2 cellular contexts compared by ENCODE assay signal in the genomic region with DNA sequence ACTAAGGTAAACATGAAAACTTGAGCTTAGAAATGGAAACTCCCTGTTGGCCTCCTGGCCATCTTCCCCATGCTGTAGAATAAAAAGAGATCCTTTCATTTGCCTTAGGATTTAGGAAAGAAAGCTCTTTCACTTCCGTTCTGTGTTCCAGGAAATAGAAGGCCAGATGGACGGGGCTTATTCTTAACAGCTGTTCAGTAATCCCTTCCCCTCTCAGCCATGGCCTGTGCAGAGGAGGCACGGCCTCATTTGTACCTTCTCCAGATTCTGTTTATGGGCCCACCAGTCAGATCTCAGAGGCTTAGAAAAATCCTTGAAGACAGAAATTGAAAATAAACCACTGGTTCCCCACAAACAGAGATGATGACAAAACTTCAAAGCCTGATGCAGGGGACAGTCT.
TF ChIP-seq lines count a peak whose summit lies in the region.

No MANE protein-coding gene starts in this region.

TF ChIP-seq in GM23338, 12 proteins besides CTCF, POLR2A, EP300 and RAD21 (continued from another document):
- TF ChIP-seq, protein P1, sequence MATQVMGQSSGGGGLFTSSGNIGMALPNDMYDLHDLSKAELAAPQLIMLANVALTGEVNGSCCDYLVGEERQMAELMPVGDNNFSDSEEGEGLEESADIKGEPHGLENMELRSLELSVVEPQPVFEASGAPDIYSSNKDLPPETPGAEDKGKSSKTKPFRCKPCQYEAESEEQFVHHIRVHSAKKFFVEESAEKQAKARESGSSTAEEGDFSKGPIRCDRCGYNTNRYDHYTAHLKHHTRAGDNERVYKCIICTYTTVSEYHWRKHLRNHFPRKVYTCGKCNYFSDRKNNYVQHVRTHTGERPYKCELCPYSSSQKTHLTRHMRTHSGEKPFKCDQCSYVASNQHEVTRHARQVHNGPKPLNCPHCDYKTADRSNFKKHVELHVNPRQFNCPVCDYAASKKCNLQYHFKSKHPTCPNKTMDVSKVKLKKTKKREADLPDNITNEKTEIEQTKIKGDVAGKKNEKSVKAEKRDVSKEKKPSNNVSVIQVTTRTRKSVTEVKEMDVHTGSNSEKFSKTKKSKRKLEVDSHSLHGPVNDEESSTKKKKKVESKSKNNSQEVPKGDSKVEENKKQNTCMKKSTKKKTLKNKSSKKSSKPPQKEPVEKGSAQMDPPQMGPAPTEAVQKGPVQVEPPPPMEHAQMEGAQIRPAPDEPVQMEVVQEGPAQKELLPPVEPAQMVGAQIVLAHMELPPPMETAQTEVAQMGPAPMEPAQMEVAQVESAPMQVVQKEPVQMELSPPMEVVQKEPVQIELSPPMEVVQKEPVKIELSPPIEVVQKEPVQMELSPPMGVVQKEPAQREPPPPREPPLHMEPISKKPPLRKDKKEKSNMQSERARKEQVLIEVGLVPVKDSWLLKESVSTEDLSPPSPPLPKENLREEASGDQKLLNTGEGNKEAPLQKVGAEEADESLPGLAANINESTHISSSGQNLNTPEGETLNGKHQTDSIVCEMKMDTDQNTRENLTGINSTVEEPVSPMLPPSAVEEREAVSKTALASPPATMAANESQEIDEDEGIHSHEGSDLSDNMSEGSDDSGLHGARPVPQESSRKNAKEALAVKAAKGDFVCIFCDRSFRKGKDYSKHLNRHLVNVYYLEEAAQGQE (IDR thresholded peaks at IDR 0.05; ENCODE audit: unreplicated experiment), result no peak
- no peak for TF ChIP-seq ZNF114 (CRISPR knock-in tag; IDR thresholded peaks at IDR 0.05)
- TF ChIP-seq, protein P2, sequence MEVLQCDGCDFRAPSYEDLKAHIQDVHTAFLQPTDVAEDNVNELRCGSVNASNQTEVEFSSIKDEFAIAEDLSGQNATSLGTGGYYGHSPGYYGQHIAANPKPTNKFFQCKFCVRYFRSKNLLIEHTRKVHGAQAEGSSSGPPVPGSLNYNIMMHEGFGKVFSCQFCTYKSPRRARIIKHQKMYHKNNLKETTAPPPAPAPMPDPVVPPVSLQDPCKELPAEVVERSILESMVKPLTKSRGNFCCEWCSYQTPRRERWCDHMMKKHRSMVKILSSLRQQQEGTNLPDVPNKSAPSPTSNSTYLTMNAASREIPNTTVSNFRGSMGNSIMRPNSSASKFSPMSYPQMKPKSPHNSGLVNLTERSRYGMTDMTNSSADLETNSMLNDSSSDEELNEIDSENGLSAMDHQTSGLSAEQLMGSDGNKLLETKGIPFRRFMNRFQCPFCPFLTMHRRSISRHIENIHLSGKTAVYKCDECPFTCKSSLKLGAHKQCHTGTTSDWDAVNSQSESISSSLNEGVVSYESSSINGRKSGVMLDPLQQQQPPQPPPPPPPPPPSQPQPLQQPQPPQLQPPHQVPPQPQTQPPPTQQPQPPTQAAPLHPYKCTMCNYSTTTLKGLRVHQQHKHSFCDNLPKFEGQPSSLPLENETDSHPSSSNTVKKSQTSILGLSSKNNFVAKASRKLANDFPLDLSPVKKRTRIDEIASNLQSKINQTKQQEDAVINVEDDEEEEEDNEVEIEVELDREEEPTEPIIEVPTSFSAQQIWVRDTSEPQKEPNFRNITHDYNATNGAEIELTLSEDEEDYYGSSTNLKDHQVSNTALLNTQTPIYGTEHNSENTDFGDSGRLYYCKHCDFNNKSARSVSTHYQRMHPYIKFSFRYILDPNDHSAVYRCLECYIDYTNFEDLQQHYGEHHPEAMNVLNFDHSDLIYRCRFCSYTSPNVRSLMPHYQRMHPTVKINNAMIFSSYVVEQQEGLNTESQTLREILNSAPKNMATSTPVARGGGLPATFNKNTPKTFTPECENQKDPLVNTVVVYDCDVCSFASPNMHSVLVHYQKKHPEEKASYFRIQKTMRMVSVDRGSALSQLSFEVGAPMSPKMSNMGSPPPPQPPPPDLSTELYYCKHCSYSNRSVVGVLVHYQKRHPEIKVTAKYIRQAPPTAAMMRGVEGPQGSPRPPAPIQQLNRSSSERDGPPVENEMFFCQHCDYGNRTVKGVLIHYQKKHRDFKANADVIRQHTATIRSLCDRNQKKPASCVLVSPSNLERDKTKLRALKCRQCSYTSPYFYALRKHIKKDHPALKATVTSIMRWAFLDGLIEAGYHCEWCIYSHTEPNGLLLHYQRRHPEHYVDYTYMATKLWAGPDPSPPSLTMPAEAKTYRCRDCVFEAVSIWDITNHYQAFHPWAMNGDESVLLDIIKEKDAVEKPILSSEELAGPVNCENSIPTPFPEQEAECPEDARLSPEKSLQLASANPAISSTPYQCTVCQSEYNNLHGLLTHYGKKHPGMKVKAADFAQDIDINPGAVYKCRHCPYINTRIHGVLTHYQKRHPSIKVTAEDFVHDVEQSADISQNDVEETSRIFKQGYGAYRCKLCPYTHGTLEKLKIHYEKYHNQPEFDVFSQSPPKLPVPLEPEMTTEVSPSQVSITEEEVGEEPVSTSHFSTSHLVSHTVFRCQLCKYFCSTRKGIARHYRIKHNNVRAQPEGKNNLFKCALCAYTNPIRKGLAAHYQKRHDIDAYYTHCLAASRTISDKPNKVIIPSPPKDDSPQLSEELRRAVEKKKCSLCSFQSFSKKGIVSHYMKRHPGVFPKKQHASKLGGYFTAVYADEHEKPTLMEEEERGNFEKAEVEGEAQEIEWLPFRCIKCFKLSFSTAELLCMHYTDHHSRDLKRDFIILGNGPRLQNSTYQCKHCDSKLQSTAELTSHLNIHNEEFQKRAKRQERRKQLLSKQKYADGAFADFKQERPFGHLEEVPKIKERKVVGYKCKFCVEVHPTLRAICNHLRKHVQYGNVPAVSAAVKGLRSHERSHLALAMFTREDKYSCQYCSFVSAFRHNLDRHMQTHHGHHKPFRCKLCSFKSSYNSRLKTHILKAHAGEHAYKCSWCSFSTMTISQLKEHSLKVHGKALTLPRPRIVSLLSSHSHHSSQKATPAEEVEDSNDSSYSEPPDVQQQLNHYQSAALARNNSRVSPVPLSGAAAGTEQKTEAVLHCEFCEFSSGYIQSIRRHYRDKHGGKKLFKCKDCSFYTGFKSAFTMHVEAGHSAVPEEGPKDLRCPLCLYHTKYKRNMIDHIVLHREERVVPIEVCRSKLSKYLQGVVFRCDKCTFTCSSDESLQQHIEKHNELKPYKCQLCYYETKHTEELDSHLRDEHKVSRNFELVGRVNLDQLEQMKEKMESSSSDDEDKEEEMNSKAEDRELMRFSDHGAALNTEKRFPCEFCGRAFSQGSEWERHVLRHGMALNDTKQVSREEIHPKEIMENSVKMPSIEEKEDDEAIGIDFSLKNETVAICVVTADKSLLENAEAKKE (CRISPR knock-in tag; IDR thresholded peaks at IDR 0.05), result no peak
- no peak for TF ChIP-seq POLR2AphosphoS5 (IDR thresholded peaks at IDR 0.05; ENCODE audit: low read depth)
- no peak for TF ChIP-seq JUNB (IDR thresholded peaks at IDR 0.05; ENCODE audit: unreplicated experiment)
- TF ChIP-seq NANOG (IDR thresholded peaks at IDR 0.05; ENCODE audit: borderline replicate concordance), result no peak
- no peak for TF ChIP-seq STAT1 (IDR thresholded peaks at IDR 0.05; ENCODE audit: unreplicated experiment)
- no peak for TF ChIP-seq ZNF331 (CRISPR knock-in tag; IDR thresholded peaks at IDR 0.05; ENCODE audit: low read depth)
- no peak for TF ChIP-seq EZH2phosphoT487 (IDR thresholded peaks at IDR 0.05; ENCODE audit: unreplicated experiment)

TF ChIP-seq in WTC11, 78 proteins besides CTCF, POLR2A, EP300 and RAD21 (continued from another document):
- no peak for TF ChIP-seq CBFB (CRISPR knock-in tag; IDR thresholded peaks at IDR 0.05; ENCODE audit: low read depth)
- no peak for TF ChIP-seq ELF4 (CRISPR knock-in tag; IDR thresholded peaks at IDR 0.05; ENCODE audit: low read depth)
